Comparison of ENCODE assay signal across 13 cellular contexts in the genomic region with DNA sequence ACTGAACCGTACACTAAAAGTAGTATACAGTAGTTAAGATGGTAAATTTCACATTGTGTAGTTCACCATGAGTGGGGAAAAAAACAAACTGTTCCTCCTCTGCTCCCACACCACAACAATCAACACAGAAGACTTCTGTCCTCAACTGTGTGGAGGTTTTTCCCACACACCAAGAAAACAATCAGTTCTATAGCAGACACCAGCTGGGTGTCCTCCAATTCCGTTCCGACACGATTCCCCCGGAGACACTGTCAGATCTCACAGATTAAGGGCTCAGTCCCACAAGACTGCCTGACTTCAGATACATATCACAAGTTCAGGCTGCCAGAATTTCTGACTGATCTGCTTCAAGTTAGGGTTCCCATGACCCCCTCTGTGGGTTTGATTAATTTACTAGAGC.
"Had no signal": no experiment of that assay in that cellular context is flagged by ENCODE, and none has a peak within 500 bp of the region (broad histone marks: within the 10 kb centered on the region; RNA-seq: fewer than 3 reads in every experiment).

No MANE protein-coding gene starts in this region.

- H3K9me3 ChIP-seq: colonic mucosa, gastrocnemius medialis, suprapubic skin had no signal

- H3K4me1 ChIP-seq: colonic mucosa, suprapubic skin had no signal

- H3K27me3 ChIP-seq: colonic mucosa, gastrocnemius medialis, suprapubic skin had no signal

- H3K36me3 ChIP-seq: colonic mucosa had no signal

- H3K27ac ChIP-seq: colonic mucosa, gastrocnemius medialis, suprapubic skin had no signal

- ATAC-seq: gastrocnemius medialis, left cardiac atrium, natural killer cell had no signal

- FAIRE-seq: astrocyte had no signal

- DNase-seq: activated CD4-positive, alpha-beta memory T cell treated with anti-CD3 and anti-CD28 coated beads, Interleukin-2, amount 10 ng/mL, durations not matched to agents 7 days and 5 days; activated gamma-delta T cell; activated naive CD8-positive, alpha-beta T cell treated with anti-CD3 and anti-CD28 coated beads, Interleukin-2, amount 10 ng/mL, durations not matched to agents 7 days and 5 days; activated T-cell treated with anti-CD3 and anti-CD28 coated beads, Interleukin-2, amount 50 U/mL, for 48 hours; colonic mucosa; effector memory CD4-positive, alpha-beta T cell; gastrocnemius medialis; left cardiac atrium; natural killer cell; stimulated activated CD4-positive, alpha-beta T cell treated with anti-CD3 and anti-CD28 coated beads, Interleukin-12 subunit alpha, Interleukin-12 subunit beta, amount 100 ng/mL, for 4 hours; stimulated activated naive CD4-positive, alpha-beta T cell had no signal

- H3K4me3 ChIP-seq: colonic mucosa, gastrocnemius medialis, suprapubic skin had no signal
